In genomic region chr5:142745268-142745667, GRCh38 we compare ENCODE assay signal across 16 cellular contexts. TPM values are rescaled to one million over a fixed set of nuclear protein-coding genes. Genes with fewer than 3 reads are reported as not detected.
DNase-seq lines count a peak whose midpoint lies in the region; ATAC-seq and TF ChIP-seq lines count a peak whose summit lies in the region.
"Had no signal": no experiment of that assay in that cellular context is flagged by ENCODE, and none has a peak within 500 bp of the region (broad histone marks: within the 10 kb centered on the region; RNA-seq: fewer than 3 reads in every experiment).

No MANE protein-coding gene starts in this region.

- H3K9me3 ChIP-seq in A673 (ENCODE audit: low read depth, low read length, poor library complexity, severe bottlenecking) = no peaks in the 10 kb centered on the region
- H3K9me3 ChIP-seq in heart left ventricle = no peaks in the 10 kb centered on the region
- H3K9me3 ChIP-seq in esophagus squamous epithelium = no peaks in the 10 kb centered on the region

- TF ChIP-seq POLR2A in heart left ventricle (IDR thresholded peaks at IDR 0.05) = no peak
- TF ChIP-seq POLR2A in esophagus squamous epithelium (IDR thresholded peaks at IDR 0.05) = no peak

- ATAC-seq in heart left ventricle (peak; percentile 52 to 74 (median 70)), left ventricle myocardium superior (peak; percentile 79)
- ATAC-seq: GM23338, HCT116 had no signal

- DNase-seq in A673 (ENCODE audit: low spot score) (no peak), SK-N-DZ (ENCODE audit: low spot score) (peak; percentile 54), heart left ventricle (peak in 2 of 5 donors; percentile 49 to 54), left ventricle myocardium superior (peak; percentile 35), epidermal melanocyte (ENCODE audit: insufficient read length, low spot score) (no peak), NCI-H1930 (lab: John Stamatoyannopoulos, UW) (no peak), esophagus squamous epithelium (lab: John Stamatoyannopoulos, UW) (no peak)
- DNase-seq: AML-193; CD4-positive, alpha-beta T cell; DMS153; DMS79; GDM1 had no signal

- H3K27me3 ChIP-seq in A673 (replicated peaks; ENCODE audit: insufficient read depth, low read depth, low read length, poor library complexity) (no peaks in the 10 kb centered on the region), heart left ventricle (no peaks in the 10 kb centered on the region), esophagus squamous epithelium (no peaks in the 10 kb centered on the region)

- H3K4me3 ChIP-seq in A673 (ENCODE audit: low read depth, low read length, poor library complexity, severe bottlenecking) (no peak overlapping the region), heart left ventricle (peak overlapping the region in 3 of 12 donors; percentile 0 to 11 (median 2)), esophagus squamous epithelium (no peak overlapping the region)
- H3K4me3 ChIP-seq: GM23338 had no signal

- WGBS in heart left ventricle, 4 donors = 49 to 67% (median 65%) methylated on average over 4 of the region's 4 CpGs
- 88 to 95% methylated on average over 4 of the region's 4 CpGs for WGBS in esophagus squamous epithelium, 2 donors

- peak overlapping the region; percentile 90 for H3K27ac ChIP-seq in A673 (ENCODE audit: low read depth, low read length, poor library complexity, severe bottlenecking)
- peak overlapping the region in 9 of 12 donors; percentile 14 to 84 (median 47) for H3K27ac ChIP-seq in heart left ventricle
- no peak overlapping the region for H3K27ac ChIP-seq in esophagus squamous epithelium
- H3K27ac ChIP-seq: C4-2B had no signal

- no TSS peak for BruUV-seq in A673 (replicated peaks; lab: Mats Ljungman, UMichigan)

- intact Hi-C loops in A673 (cut with micrococcal nuclease; ENCODE audit: unreplicated experiment) (no loop called here), heart left ventricle (cut with DNase I) (loop anchor here in 4 of 10 donors (5.0 to 10.0 kb wide), 3 partner anchors 122 to 140 kb away; no protein-coding TSS in a partner anchor), left ventricle myocardium superior (cut with micrococcal nuclease) (loop anchor here (10.0 kb wide), 1 partner anchor 140 kb away; no protein-coding TSS in a partner anchor), esophagus squamous epithelium (cut with DNase I) (no loop called here)

- H3K4me1 ChIP-seq in A673 (ENCODE audit: insufficient read depth, low read length, poor library complexity, severe bottlenecking) (peaks cover 49% of the 10 kb centered on the region), heart left ventricle (peaks cover 5 to 60% (median 47%) of the 10 kb centered on the region in 12 donors), esophagus squamous epithelium (peaks cover 3 to 22% (median 7%) of the 10 kb centered on the region in 3 donors)

- POLR2A ChIA-PET in A673 (lab: Charles Lee; ENCODE audit: low non-redundant PET) = no interaction called here

- CTCF ChIA-PET in A673 (lab: Charles Lee) = interaction anchor here (0.7 kb wide), 2 partner anchors 15 to 26 kb away, joined by 6 read pairs; no protein-coding TSS in a partner anchor

- H3K36me3 ChIP-seq in A673 (ENCODE audit: insufficient read depth, low read length, poor library complexity, severe bottlenecking) (no peaks in the 10 kb centered on the region), heart left ventricle (no peaks in the 10 kb centered on the region), esophagus squamous epithelium (no peaks in the 10 kb centered on the region)

- TF ChIP-seq CTCF in A673 (conservative IDR thresholded peaks at IDR 0.05; ENCODE audit: low read depth, low read length) (no peak), heart left ventricle (IDR thresholded peaks at IDR 0.05) (no peak), esophagus squamous epithelium (IDR thresholded peaks at IDR 0.05) (no peak)

RNA-seq across cellular contexts. Expression of gene ARHGAP26, which starts 24.9 kb away (rescaled TPM):
- total RNA-seq in A673 (2021) (25.5 and 25.8 TPM in 2 replicates), heart left ventricle (10 to 100 TPM; 22.9 to 52.1 (median 35.6) TPM), left ventricle myocardium superior (34.9 TPM), esophagus squamous epithelium (10 to 100 TPM in 3 of 4 donors, 1 to 10 TPM in 1; 4.4 to 18.7 (median 15.4) TPM)
- polyA plus RNA-seq in SK-N-DZ (2014; cell fraction: cytosol; rRNA removed) = 1.8 and 2.2 TPM in 2 replicates
- 3.5 and 10.5 TPM in 2 replicates for polyA plus RNA-seq in SK-N-DZ (2014; cell fraction: nucleus; rRNA removed)
- polyA plus RNA-seq in heart left ventricle = 10 to 100 TPM; 11.9 to 18.2 TPM

RNA-seq across cellular contexts. Expression of gene FGF1, which starts 59.4 kb away (rescaled TPM):
- total RNA-seq in A673 (2021) (0.71 and 2.3 TPM in 2 replicates), heart left ventricle (10 to 100 TPM; 41.2 to 74.7 (median 50.5) TPM), left ventricle myocardium superior (43.6 TPM), esophagus squamous epithelium (1 to 10 TPM in 2 of 4 donors, under 1 TPM in 1, not detected in 1; 0.38 to 2.4 (median 1.6) TPM)
- polyA plus RNA-seq in SK-N-DZ (2014; cell fraction: cytosol; rRNA removed) = not detected in 2 replicates
- not detected in 2 replicates for polyA plus RNA-seq in SK-N-DZ (2014; cell fraction: nucleus; rRNA removed)
- polyA plus RNA-seq in heart left ventricle = 10 to 100 TPM in 1 of 2 donors, 1 to 10 TPM in 1; 8.7 to 22.4 TPM
- total RNA-seq: CD4-positive, alpha-beta T cell; HT-29 had no signal

Comparison
In these comparisons a context has a peak if more than half of its experiments do, and no peak if none do; other contexts are left out.
1. DNase-seq: peak in SK-N-DZ (single experiment) and left ventricle myocardium superior (single experiment); none in A673 (single experiment), epidermal melanocyte (single experiment), NCI-H1930 (0 of 2) and esophagus squamous epithelium (single experiment).
2. H3K27ac ChIP-seq: peak in A673 (single experiment) and heart left ventricle (9 of 12); none in esophagus squamous epithelium (0 of 4).
3. RNA of gene FGF1, which starts 59.4 kb away (total RNA-seq): 41.2 to 74.7 TPM in heart left ventricle and 43.6 TPM in left ventricle myocardium superior (single experiment); 0.38 to 2.4 TPM in esophagus squamous epithelium and 0.71 to 2.3 TPM in A673; every median in the first group is over 10 times any median in the second.